In genomic region chr7:101243786-101244384, GRCh38 we compare ENCODE assay signal across 1 cellular context.
TF ChIP-seq lines count a peak whose summit lies in the region.

No MANE protein-coding gene starts in this region.

TF ChIP-seq in HCT116, 20 proteins besides CTCF, POLR2A, EP300 and RAD21:
- TF ChIP-seq SRF (IDR thresholded peaks at IDR 0.05; ENCODE audit: low read depth) (no peak), REST (IDR thresholded peaks at IDR 0.05; ENCODE audit: low read depth) (no peak), YY1 (IDR thresholded peaks at IDR 0.05; ENCODE audit: extremely low read depth, insufficient replicate concordance, low read depth, low read length) (peak; percentile 22), ELF1 (IDR thresholded peaks at IDR 0.05; ENCODE audit: borderline replicate concordance, low read depth) (no peak), CEBPB (IDR thresholded peaks at IDR 0.05; ENCODE audit: low read depth) (no peak), ZNF274 (IDR thresholded peaks at IDR 0.05; ENCODE audit: low read depth, low read length) (no peak)
